21 cellular contexts compared by ENCODE assay signal in genomic region chr5:14327624-14328023, GRCh38.
DNase-seq lines count a peak whose midpoint lies in the region; ATAC-seq, FAIRE-seq and TF ChIP-seq lines count a peak whose summit lies in the region.
"Had no signal": no experiment of that assay in that cellular context is flagged by ENCODE, and none has a peak within 500 bp of the region (broad histone marks: within the 10 kb centered on the region; RNA-seq: fewer than 3 reads in every experiment).

No MANE protein-coding gene starts in this region.

- TF ChIP-seq POLR2A in ovary (IDR thresholded peaks at IDR 0.05) = no peak

- no peaks in the 10 kb centered on the region for H3K9me3 ChIP-seq in ovary
- H3K9me3 ChIP-seq: SJCRH30 had no signal

- TF ChIP-seq CTCF in fibroblast of the aortic adventitia (IDR thresholded peaks at IDR 0.05; ENCODE audit: insufficient read depth, low read length) = no peak
- no peak for TF ChIP-seq CTCF in retinal pigment epithelial cell (conservative IDR thresholded peaks at IDR 0.05; ENCODE audit: low read depth, low read length)
- no peak for TF ChIP-seq CTCF in ovary (IDR thresholded peaks at IDR 0.05)

- DNase-seq in EL (peak; percentile 32), astrocyte of the hippocampus (ENCODE audit: low read depth, low spot score) (peak; percentile 72), fibroblast of the aortic adventitia (ENCODE audit: low read depth) (peak; percentile 22), retinal pigment epithelial cell (ENCODE audit: low read depth) (peak; percentile 8), NCI-H146 (lab: John Stamatoyannopoulos, UW) (no peak), ovary (no peak), frontal cortex (ENCODE audit: low spot score in 2 of 2) (no peak)
- DNase-seq: AML-193; C1 segment of cervical spinal cord; CD8-positive, alpha-beta T cell; GF-D8; Karpas-422; NCI-H1417; NCI-H2029; NCI-H345; NCI-H524 treated with DMSO at 0.1 percent for 48 hours; OCI-M1; SJCRH30 had no signal

- no peak for FAIRE-seq in frontal cortex (lab: Jason Lieb, UNC)
- FAIRE-seq: H54, RCC 7860 had no signal

- TF ChIP-seq EP300 in ovary (IDR thresholded peaks at IDR 0.05) = no peak

- H3K36me3 ChIP-seq in ovary = no peaks in the 10 kb centered on the region

- no peak for ATAC-seq in HG03196 (IDR thresholded peaks at IDR 0.05; ENCODE audit: unreplicated experiment)
- ATAC-seq: CD8-positive, alpha-beta T cell had no signal

- H3K4me3 ChIP-seq in fibroblast of the aortic adventitia (ENCODE audit: low read depth, low read length) = no peak overlapping the region
- no peak overlapping the region for H3K4me3 ChIP-seq in retinal pigment epithelial cell (ENCODE audit: low read length)
- no peak overlapping the region for H3K4me3 ChIP-seq in ovary
- H3K4me3 ChIP-seq: SJCRH30 had no signal

- no peak overlapping the region for H3K27ac ChIP-seq in ovary
- H3K27ac ChIP-seq: SJCRH30 had no signal

- H3K4me1 ChIP-seq in ovary (ENCODE audit: insufficient read depth) = peaks cover 16% of the 10 kb centered on the region
- H3K4me1 ChIP-seq: SJCRH30 had no signal

- intact Hi-C loops in ovary (cut with DNase I) = no loop called here

- WGBS in ovary, 3 donors = 34 to 65% (median 41%) methylated on average over 6 of the region's 6 CpGs

- H3K27me3 ChIP-seq in ovary = no peaks in the 10 kb centered on the region
- H3K27me3 ChIP-seq: SJCRH30 had no signal

Comparison
In these comparisons a context has a peak if more than half of its experiments do, and no peak if none do; other contexts are left out.
1. DNase-seq: peak in EL (single experiment), astrocyte of the hippocampus (single experiment), fibroblast of the aortic adventitia (single experiment) and retinal pigment epithelial cell (single experiment); none in NCI-H146 (single experiment), ovary (0 of 5) and frontal cortex (0 of 2).